Comparison of ENCODE assay signal across 1 cellular context in the genomic region with DNA sequence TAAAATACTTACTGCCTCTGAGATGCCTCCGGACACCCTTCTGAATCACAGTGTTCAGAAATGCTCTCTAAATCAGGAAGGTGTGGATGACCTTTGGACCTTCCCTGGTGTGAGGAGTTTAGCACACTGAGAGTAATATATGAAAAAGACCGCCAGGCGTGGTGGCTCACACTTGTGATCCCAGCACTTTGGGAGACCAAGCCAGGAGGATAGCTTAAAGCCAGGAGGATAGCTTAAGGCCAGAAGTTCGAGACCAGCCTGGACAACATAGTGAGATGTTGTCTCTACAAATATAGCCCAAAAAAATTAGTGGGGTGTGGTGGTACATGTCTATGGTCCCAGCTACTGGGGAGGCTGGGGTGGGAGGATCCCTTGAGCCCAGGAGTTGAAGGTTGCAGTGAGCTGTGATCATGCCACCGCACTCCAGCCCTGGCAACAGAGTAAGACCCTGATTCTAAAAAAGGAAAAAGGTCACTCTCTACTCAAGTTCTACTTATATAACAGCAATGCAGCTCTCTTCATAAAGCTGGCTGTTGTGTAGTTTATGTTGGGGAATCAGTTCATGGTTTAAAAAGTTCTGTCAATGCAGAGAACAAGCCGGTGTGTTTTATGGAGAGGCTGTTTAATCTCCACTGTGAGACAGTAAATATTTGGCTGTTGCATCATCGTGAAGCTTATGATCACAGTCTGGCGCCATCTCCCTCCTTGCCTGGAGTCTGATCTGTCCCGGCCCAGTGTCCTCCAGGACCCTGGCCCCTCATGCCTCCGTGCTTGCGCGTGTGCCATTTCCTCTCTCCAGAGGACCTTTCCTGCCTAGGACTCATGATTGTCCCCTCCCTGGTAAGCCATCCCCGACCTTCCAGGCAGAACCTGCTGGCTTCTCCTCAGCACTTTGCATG.
A peak's percentile ranks its signal among the peaks of the same experiment; 100 is the strongest.
TF ChIP-seq lines count a peak whose summit lies in the region.

No MANE protein-coding gene starts in this region.

TF ChIP-seq in HepG2, 621 proteins besides CTCF, POLR2A, EP300 and RAD21 (continued from another document and continues in another):
- TF ChIP-seq, protein P1, sequence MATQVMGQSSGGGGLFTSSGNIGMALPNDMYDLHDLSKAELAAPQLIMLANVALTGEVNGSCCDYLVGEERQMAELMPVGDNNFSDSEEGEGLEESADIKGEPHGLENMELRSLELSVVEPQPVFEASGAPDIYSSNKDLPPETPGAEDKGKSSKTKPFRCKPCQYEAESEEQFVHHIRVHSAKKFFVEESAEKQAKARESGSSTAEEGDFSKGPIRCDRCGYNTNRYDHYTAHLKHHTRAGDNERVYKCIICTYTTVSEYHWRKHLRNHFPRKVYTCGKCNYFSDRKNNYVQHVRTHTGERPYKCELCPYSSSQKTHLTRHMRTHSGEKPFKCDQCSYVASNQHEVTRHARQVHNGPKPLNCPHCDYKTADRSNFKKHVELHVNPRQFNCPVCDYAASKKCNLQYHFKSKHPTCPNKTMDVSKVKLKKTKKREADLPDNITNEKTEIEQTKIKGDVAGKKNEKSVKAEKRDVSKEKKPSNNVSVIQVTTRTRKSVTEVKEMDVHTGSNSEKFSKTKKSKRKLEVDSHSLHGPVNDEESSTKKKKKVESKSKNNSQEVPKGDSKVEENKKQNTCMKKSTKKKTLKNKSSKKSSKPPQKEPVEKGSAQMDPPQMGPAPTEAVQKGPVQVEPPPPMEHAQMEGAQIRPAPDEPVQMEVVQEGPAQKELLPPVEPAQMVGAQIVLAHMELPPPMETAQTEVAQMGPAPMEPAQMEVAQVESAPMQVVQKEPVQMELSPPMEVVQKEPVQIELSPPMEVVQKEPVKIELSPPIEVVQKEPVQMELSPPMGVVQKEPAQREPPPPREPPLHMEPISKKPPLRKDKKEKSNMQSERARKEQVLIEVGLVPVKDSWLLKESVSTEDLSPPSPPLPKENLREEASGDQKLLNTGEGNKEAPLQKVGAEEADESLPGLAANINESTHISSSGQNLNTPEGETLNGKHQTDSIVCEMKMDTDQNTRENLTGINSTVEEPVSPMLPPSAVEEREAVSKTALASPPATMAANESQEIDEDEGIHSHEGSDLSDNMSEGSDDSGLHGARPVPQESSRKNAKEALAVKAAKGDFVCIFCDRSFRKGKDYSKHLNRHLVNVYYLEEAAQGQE (IDR thresholded peaks at IDR 0.05; ENCODE audit: borderline replicate concordance in 1 of 2, low read depth in 1 of 2, low read length in 2 of 2), result 0 out of 4 replicates have a peak, but pooled peaks of 1 of the 2 experiments have one; percentile 23
- peak; percentile 96 for TF ChIP-seq BCL6 (CRISPR knock-in tag; IDR thresholded peaks at IDR 0.05)
- TF ChIP-seq ZFP36 (IDR thresholded peaks at IDR 0.05; ENCODE audit: borderline replicate concordance, low read depth, low read length, partially characterized antibody), result no peak
- TF ChIP-seq SRSF1 (optimal IDR thresholded peaks at IDR 0.05; ENCODE audit: low read depth, low read length), result no peak
- TF ChIP-seq, protein P2, sequence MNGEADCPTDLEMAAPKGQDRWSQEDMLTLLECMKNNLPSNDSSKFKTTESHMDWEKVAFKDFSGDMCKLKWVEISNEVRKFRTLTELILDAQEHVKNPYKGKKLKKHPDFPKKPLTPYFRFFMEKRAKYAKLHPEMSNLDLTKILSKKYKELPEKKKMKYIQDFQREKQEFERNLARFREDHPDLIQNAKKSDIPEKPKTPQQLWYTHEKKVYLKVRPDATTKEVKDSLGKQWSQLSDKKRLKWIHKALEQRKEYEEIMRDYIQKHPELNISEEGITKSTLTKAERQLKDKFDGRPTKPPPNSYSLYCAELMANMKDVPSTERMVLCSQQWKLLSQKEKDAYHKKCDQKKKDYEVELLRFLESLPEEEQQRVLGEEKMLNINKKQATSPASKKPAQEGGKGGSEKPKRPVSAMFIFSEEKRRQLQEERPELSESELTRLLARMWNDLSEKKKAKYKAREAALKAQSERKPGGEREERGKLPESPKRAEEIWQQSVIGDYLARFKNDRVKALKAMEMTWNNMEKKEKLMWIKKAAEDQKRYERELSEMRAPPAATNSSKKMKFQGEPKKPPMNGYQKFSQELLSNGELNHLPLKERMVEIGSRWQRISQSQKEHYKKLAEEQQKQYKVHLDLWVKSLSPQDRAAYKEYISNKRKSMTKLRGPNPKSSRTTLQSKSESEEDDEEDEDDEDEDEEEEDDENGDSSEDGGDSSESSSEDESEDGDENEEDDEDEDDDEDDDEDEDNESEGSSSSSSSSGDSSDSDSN (CRISPR knock-in tag; IDR thresholded peaks at IDR 0.05), result peak; percentile 59
- TF ChIP-seq, protein P3, sequence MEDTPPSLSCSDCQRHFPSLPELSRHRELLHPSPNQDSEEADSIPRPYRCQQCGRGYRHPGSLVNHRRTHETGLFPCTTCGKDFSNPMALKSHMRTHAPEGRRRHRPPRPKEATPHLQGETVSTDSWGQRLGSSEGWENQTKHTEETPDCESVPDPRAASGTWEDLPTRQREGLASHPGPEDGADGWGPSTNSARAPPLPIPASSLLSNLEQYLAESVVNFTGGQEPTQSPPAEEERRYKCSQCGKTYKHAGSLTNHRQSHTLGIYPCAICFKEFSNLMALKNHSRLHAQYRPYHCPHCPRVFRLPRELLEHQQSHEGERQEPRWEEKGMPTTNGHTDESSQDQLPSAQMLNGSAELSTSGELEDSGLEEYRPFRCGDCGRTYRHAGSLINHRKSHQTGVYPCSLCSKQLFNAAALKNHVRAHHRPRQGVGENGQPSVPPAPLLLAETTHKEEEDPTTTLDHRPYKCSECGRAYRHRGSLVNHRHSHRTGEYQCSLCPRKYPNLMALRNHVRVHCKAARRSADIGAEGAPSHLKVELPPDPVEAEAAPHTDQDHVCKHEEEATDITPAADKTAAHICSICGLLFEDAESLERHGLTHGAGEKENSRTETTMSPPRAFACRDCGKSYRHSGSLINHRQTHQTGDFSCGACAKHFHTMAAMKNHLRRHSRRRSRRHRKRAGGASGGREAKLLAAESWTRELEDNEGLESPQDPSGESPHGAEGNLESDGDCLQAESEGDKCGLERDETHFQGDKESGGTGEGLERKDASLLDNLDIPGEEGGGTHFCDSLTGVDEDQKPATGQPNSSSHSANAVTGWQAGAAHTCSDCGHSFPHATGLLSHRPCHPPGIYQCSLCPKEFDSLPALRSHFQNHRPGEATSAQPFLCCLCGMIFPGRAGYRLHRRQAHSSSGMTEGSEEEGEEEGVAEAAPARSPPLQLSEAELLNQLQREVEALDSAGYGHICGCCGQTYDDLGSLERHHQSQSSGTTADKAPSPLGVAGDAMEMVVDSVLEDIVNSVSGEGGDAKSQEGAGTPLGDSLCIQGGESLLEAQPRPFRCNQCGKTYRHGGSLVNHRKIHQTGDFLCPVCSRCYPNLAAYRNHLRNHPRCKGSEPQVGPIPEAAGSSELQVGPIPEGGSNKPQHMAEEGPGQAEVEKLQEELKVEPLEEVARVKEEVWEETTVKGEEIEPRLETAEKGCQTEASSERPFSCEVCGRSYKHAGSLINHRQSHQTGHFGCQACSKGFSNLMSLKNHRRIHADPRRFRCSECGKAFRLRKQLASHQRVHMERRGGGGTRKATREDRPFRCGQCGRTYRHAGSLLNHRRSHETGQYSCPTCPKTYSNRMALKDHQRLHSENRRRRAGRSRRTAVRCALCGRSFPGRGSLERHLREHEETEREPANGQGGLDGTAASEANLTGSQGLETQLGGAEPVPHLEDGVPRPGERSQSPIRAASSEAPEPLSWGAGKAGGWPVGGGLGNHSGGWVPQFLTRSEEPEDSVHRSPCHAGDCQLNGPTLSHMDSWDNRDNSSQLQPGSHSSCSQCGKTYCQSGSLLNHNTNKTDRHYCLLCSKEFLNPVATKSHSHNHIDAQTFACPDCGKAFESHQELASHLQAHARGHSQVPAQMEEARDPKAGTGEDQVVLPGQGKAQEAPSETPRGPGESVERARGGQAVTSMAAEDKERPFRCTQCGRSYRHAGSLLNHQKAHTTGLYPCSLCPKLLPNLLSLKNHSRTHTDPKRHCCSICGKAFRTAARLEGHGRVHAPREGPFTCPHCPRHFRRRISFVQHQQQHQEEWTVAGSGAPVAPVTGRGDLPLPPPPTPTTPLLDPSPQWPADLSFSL (CRISPR knock-in tag; IDR thresholded peaks at IDR 0.05), result peak; percentile 50; the same call in 1 of the 2 replicates
- no peak for TF ChIP-seq DNMT1 (CRISPR knock-in tag; IDR thresholded peaks at IDR 0.05)
- peak; percentile 72; the same call in 1 of the 2 replicates for TF ChIP-seq SAFB2 (CRISPR knock-in tag; IDR thresholded peaks at IDR 0.05; ENCODE audit: borderline replicate concordance, low read depth)
- TF ChIP-seq REPIN1 (CRISPR knock-in tag; IDR thresholded peaks at IDR 0.05; ENCODE audit: borderline replicate concordance, low read depth), result 0 out of 2 replicates have a peak, but pooled peaks have one; percentile 56
- TF ChIP-seq ZFP41 (CRISPR knock-in tag; IDR thresholded peaks at IDR 0.05; ENCODE audit: borderline replicate concordance), result no peak
- peak; percentile 92 for TF ChIP-seq FOXO1 (CRISPR knock-in tag; IDR thresholded peaks at IDR 0.05)
- TF ChIP-seq, protein P4, sequence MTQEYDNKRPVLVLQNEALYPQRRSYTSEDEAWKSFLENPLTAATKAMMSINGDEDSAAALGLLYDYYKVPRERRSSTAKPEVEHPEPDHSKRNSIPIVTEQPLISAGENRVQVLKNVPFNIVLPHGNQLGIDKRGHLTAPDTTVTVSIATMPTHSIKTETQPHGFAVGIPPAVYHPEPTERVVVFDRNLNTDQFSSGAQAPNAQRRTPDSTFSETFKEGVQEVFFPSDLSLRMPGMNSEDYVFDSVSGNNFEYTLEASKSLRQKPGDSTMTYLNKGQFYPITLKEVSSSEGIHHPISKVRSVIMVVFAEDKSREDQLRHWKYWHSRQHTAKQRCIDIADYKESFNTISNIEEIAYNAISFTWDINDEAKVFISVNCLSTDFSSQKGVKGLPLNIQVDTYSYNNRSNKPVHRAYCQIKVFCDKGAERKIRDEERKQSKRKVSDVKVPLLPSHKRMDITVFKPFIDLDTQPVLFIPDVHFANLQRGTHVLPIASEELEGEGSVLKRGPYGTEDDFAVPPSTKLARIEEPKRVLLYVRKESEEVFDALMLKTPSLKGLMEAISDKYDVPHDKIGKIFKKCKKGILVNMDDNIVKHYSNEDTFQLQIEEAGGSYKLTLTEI (CRISPR knock-in tag; conservative IDR thresholded peaks at IDR 0.05), result no peak
- no peak for TF ChIP-seq ZBTB21 (CRISPR knock-in tag; IDR thresholded peaks at IDR 0.05)
- TF ChIP-seq ATF7 (IDR thresholded peaks at IDR 0.05), result peak; percentile 85
- TF ChIP-seq ATF7 (CRISPR knock-in tag; IDR thresholded peaks at IDR 0.05), result peak; percentile 80
- peak; percentile 47; the same call in 1 of the 2 replicates for TF ChIP-seq NCOA1 (CRISPR knock-in tag; IDR thresholded peaks at IDR 0.05)
- no peak for TF ChIP-seq IKZF1 (IDR thresholded peaks at IDR 0.05)
- TF ChIP-seq RBFOX2 (IDR thresholded peaks at IDR 0.05; ENCODE audit: low read depth, low read length), result no peak
- TF ChIP-seq TGIF2 (CRISPR knock-in tag; IDR thresholded peaks at IDR 0.05), result no peak
- TF ChIP-seq, protein P5, sequence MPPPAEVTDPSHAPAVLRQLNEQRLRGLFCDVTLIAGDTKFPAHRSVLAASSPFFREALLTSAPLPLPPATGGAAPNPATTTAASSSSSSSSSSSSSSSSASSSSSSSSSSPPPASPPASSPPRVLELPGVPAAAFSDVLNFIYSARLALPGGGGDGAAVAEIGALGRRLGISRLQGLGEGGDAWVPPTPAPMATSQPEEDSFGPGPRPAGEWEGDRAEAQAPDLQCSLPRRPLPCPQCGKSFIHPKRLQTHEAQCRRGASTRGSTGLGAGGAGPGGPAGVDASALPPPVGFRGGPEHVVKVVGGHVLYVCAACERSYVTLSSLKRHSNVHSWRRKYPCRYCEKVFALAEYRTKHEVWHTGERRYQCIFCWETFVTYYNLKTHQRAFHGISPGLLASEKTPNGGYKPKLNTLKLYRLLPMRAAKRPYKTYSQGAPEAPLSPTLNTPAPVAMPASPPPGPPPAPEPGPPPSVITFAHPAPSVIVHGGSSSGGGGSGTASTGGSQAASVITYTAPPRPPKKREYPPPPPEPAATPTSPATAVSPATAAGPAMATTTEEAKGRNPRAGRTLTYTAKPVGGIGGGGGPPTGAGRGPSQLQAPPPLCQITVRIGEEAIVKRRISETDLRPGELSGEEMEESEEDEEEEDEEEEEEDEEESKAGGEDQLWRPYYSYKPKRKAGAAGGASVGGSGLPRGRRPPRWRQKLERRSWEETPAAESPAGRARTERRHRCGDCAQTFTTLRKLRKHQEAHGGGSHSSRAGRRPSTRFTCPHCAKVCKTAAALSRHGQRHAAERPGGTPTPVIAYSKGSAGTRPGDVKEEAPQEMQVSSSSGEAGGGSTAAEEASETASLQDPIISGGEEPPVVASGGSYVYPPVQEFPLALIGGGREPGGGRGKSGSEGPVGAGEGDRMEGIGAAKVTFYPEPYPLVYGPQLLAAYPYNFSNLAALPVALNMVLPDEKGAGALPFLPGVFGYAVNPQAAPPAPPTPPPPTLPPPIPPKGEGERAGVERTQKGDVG (CRISPR knock-in tag; IDR thresholded peaks at IDR 0.05; ENCODE audit: borderline replicate concordance), result peak; percentile 81; the same call in 1 of the 2 replicates
- no peak for TF ChIP-seq HNRNPUL1 (IDR thresholded peaks at IDR 0.05; ENCODE audit: low read depth, low read length)
- peak; percentile 76 for TF ChIP-seq SOX13 (IDR thresholded peaks at IDR 0.05)
- peak in 1 of 2 experiments; percentile 89; a peak in 2 of 4 replicates for TF ChIP-seq SOX13 (CRISPR knock-in tag; conservative IDR thresholded peaks at IDR 0.05 in 1 of 2, IDR thresholded peaks at IDR 0.05 in 1 of 2)
- TF ChIP-seq, protein P6, sequence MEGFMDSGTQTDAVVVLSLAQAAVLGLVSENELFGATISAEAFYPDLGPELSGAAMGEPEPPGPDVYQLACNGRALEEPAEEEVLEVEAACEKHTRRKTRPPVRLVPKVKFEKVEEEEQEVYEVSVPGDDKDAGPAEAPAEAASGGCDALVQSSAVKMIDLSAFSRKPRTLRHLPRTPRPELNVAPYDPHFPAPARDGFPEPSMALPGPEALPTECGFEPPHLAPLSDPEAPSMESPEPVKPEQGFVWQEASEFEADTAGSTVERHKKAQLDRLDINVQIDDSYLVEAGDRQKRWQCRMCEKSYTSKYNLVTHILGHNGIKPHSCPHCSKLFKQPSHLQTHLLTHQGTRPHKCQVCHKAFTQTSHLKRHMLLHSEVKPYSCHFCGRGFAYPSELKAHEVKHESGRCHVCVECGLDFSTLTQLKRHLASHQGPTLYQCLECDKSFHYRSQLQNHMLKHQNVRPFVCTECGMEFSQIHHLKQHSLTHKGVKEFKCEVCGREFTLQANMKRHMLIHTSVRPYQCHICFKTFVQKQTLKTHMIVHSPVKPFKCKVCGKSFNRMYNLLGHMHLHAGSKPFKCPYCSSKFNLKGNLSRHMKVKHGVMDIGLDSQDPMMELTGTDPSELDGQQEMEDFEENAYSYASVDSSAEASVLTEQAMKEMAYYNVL (CRISPR knock-in tag; IDR thresholded peaks at IDR 0.05; ENCODE audit: borderline replicate concordance), result peak; percentile 64; the same call in 1 of the 2 replicates
- TF ChIP-seq ZNF331 (CRISPR knock-in tag; IDR thresholded peaks at IDR 0.05), result peak; percentile 84
- TF ChIP-seq, protein P7, sequence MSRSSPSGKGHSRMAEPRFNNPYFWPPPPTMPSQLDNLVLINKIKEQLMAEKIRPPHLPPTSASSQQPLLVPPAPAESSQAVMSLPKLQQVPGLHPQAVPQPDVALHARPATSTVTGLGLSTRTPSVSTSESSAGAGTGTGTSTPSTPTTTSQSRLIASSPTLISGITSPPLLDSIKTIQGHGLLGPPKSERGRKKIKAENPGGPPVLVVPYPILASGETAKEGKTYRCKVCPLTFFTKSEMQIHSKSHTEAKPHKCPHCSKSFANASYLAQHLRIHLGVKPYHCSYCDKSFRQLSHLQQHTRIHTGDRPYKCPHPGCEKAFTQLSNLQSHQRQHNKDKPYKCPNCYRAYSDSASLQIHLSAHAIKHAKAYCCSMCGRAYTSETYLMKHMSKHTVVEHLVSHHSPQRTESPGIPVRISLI (CRISPR knock-in tag; IDR thresholded peaks at IDR 0.05; ENCODE audit: borderline replicate concordance), result peak; percentile 76; the same call in 1 of the 2 replicates
- peak; percentile 41; the same call in 1 of the 2 replicates for TF ChIP-seq POLR2G (IDR thresholded peaks at IDR 0.05; ENCODE audit: low read depth, low read length)
- TF ChIP-seq MYNN (CRISPR knock-in tag; IDR thresholded peaks at IDR 0.05; ENCODE audit: low read depth), result no peak
- TF ChIP-seq ETV5 (CRISPR knock-in tag; IDR thresholded peaks at IDR 0.05; ENCODE audit: borderline replicate concordance), result peak; percentile 81; the same call in 1 of the 2 replicates
